ENCODE assay signal across 1 cellular context in genomic region chr14:100144996-100145646, GRCh38.
A peak's percentile ranks its signal among the peaks of the same experiment; 100 is the strongest.
TF ChIP-seq lines count a peak whose summit lies in the region.

No MANE protein-coding gene starts in this region.

TF ChIP-seq in HepG2, 621 proteins besides CTCF, POLR2A, EP300 and RAD21 (continued from another document and continues in another):
- no peak for TF ChIP-seq HNF1A (IDR thresholded peaks at IDR 0.05; ENCODE audit: low read depth)
- peak; percentile 60 for TF ChIP-seq HNF1A (CRISPR knock-in tag; IDR thresholded peaks at IDR 0.05; ENCODE audit: borderline replicate concordance)
- no peak for TF ChIP-seq FOXK1 (CRISPR knock-in tag; IDR thresholded peaks at IDR 0.05; ENCODE audit: borderline replicate concordance, low read depth)
- no peak for TF ChIP-seq MAFF (IDR thresholded peaks at IDR 0.05; ENCODE audit: low read depth, low read length)
- TF ChIP-seq ELF3 (CRISPR knock-in tag; IDR thresholded peaks at IDR 0.05), result peak; percentile 67; the same call in 1 of the 2 replicates
- TF ChIP-seq RARA (CRISPR knock-in tag; IDR thresholded peaks at IDR 0.05), result peak; percentile 42; the same call in 1 of the 2 replicates
- peak; percentile 68; the same call in 1 of the 2 replicates for TF ChIP-seq ZNF770 (CRISPR knock-in tag; IDR thresholded peaks at IDR 0.05)
- TF ChIP-seq ZNF746 (CRISPR knock-in tag; IDR thresholded peaks at IDR 0.05), result peak; percentile 54; the same call in 1 of the 2 replicates
- 0 out of 2 replicates have a peak, but pooled peaks have one; percentile 8 for TF ChIP-seq TP53 (CRISPR knock-in tag; conservative IDR thresholded peaks at IDR 0.05)
- no peak for TF ChIP-seq ZNF580 (CRISPR knock-in tag; IDR thresholded peaks at IDR 0.05; ENCODE audit: borderline replicate concordance, low read depth)
- TF ChIP-seq PRPF4 (IDR thresholded peaks at IDR 0.05; ENCODE audit: low read depth, low read length, poor library complexity, severe bottlenecking), result no peak
- TF ChIP-seq ELK4 (CRISPR knock-in tag; IDR thresholded peaks at IDR 0.05; ENCODE audit: borderline replicate concordance), result no peak
- TF ChIP-seq NKX3-1 (CRISPR knock-in tag; IDR thresholded peaks at IDR 0.05), result 0 out of 2 replicates have a peak, but pooled peaks have one; percentile 68
- TF ChIP-seq ZNF101 (CRISPR knock-in tag; IDR thresholded peaks at IDR 0.05; ENCODE audit: borderline replicate concordance, low read depth), result peak; percentile 73; the same call in 1 of the 2 replicates
- TF ChIP-seq SALL1 (CRISPR knock-in tag; IDR thresholded peaks at IDR 0.05), result peak; percentile 89
- peak; percentile 44; the same call in 1 of the 2 replicates for TF ChIP-seq SOX13 (IDR thresholded peaks at IDR 0.05)
- TF ChIP-seq SOX13 (CRISPR knock-in tag; conservative IDR thresholded peaks at IDR 0.05 in 1 of 2, IDR thresholded peaks at IDR 0.05 in 1 of 2), result peak in 1 of 2 experiments; percentile 35; a peak in 1 of 4 replicates
- TF ChIP-seq NRL (CRISPR knock-in tag; IDR thresholded peaks at IDR 0.05; ENCODE audit: borderline replicate concordance), result peak; percentile 88
- no peak for TF ChIP-seq ZSCAN20 (CRISPR knock-in tag; IDR thresholded peaks at IDR 0.05; ENCODE audit: borderline replicate concordance)
- peak; percentile 12 for TF ChIP-seq YY1 (IDR thresholded peaks at IDR 0.05; ENCODE audit: insufficient read depth, insufficient replicate concordance, low read depth, low read length)
- no peak for TF ChIP-seq FIP1L1 (IDR thresholded peaks at IDR 0.05; ENCODE audit: borderline replicate concordance, insufficient read depth, low read depth, low read length)
- peak; percentile 41; the same call in 1 of the 2 replicates for TF ChIP-seq ZNF441 (CRISPR knock-in tag; IDR thresholded peaks at IDR 0.05; ENCODE audit: borderline replicate concordance)
- TF ChIP-seq USF2 (IDR thresholded peaks at IDR 0.05; ENCODE audit: low read depth, low read length), result no peak
- TF ChIP-seq USF2 (CRISPR knock-in tag; IDR thresholded peaks at IDR 0.05; ENCODE audit: borderline replicate concordance), result peak; percentile 36; the same call in 1 of the 2 replicates
- 0 out of 2 replicates have a peak, but pooled peaks have one; percentile 40 for TF ChIP-seq ZBTB44 (CRISPR knock-in tag; IDR thresholded peaks at IDR 0.05)
- TF ChIP-seq ZNF543 (CRISPR knock-in tag; IDR thresholded peaks at IDR 0.05), result peak; percentile 76; the same call in 1 of the 2 replicates
- peak; percentile 60 for TF ChIP-seq REPIN1 (CRISPR knock-in tag; IDR thresholded peaks at IDR 0.05; ENCODE audit: borderline replicate concordance, low read depth)
- peak; percentile 79; the same call in 1 of the 2 replicates for TF ChIP-seq PHF8 (CRISPR knock-in tag; IDR thresholded peaks at IDR 0.05)
- TF ChIP-seq ZNF879 (CRISPR knock-in tag; IDR thresholded peaks at IDR 0.05), result 0 out of 2 replicates have a peak, but pooled peaks have one; percentile 12
- TF ChIP-seq ZNF317 (CRISPR knock-in tag; IDR thresholded peaks at IDR 0.05), result no peak
- no peak for TF ChIP-seq ZBTB42 (CRISPR knock-in tag; IDR thresholded peaks at IDR 0.05)
- TF ChIP-seq ZNF567 (CRISPR knock-in tag; IDR thresholded peaks at IDR 0.05; ENCODE audit: borderline replicate concordance), result no peak
- no peak for TF ChIP-seq CBFB (CRISPR knock-in tag; IDR thresholded peaks at IDR 0.05)
- TF ChIP-seq SRSF4 (IDR thresholded peaks at IDR 0.05; ENCODE audit: low read depth, low read length, poor library complexity, severe bottlenecking), result no peak
- TF ChIP-seq IKZF5 (CRISPR knock-in tag; IDR thresholded peaks at IDR 0.05), result peak; percentile 75; the same call in 1 of the 2 replicates
- 0 out of 2 replicates have a peak, but pooled peaks have one; percentile 64 for TF ChIP-seq NFIB (CRISPR knock-in tag; IDR thresholded peaks at IDR 0.05; ENCODE audit: borderline replicate concordance)
- peak; percentile 63; the same call in 1 of the 2 replicates for TF ChIP-seq DPF2 (CRISPR knock-in tag; IDR thresholded peaks at IDR 0.05; ENCODE audit: borderline replicate concordance, low read depth)
- no peak for TF ChIP-seq SKI (IDR thresholded peaks at IDR 0.05; ENCODE audit: partially characterized antibody)
- no peak for TF ChIP-seq TOE1 (CRISPR knock-in tag; IDR thresholded peaks at IDR 0.05)
- no peak for TF ChIP-seq FOXP1 (IDR thresholded peaks at IDR 0.05)
- TF ChIP-seq FOXP1 (CRISPR knock-in tag; IDR thresholded peaks at IDR 0.05), result no peak
- TF ChIP-seq SRF (IDR thresholded peaks at IDR 0.05; ENCODE audit: low read depth, low read length), result no peak
- TF ChIP-seq SNRNP70 (IDR thresholded peaks at IDR 0.05; ENCODE audit: low read depth, low read length), result no peak
- peak; percentile 85; the same call in 1 of the 2 replicates for TF ChIP-seq MYPOP (CRISPR knock-in tag; IDR thresholded peaks at IDR 0.05)
- peak; percentile 59; the same call in 1 of the 2 replicates for TF ChIP-seq ZNF556 (CRISPR knock-in tag; IDR thresholded peaks at IDR 0.05; ENCODE audit: borderline replicate concordance)
- no peak for TF ChIP-seq GLI4 (CRISPR knock-in tag; IDR thresholded peaks at IDR 0.05; ENCODE audit: borderline replicate concordance)
- peak; percentile 24; the same call in 1 of the 2 replicates for TF ChIP-seq RXRB (CRISPR knock-in tag; IDR thresholded peaks at IDR 0.05; ENCODE audit: borderline replicate concordance)
- TF ChIP-seq JUND (CRISPR knock-in tag; IDR thresholded peaks at IDR 0.05), result peak; percentile 40; the same call in 1 of the 2 replicates
- peak; percentile 93; the same call in 1 of the 2 replicates for TF ChIP-seq ZNF740 (CRISPR knock-in tag; IDR thresholded peaks at IDR 0.05)
- TF ChIP-seq BCL6 (CRISPR knock-in tag; IDR thresholded peaks at IDR 0.05), result peak; percentile 45; the same call in 1 of the 2 replicates
